Comparison of ENCODE assay signal across 30 cellular contexts in genomic region chr6:39654121-39654520, GRCh38.
"Had no signal": no experiment of that assay in that cellular context is flagged by ENCODE, and none has a peak within 500 bp of the region (broad histone marks: within the 10 kb centered on the region; RNA-seq: fewer than 3 reads in every experiment).

No MANE protein-coding gene starts in this region.

- DNase-seq: activated CD4-positive, alpha-beta T cell treated with anti-CD3 and anti-CD28 coated beads for 36 hours; activated CD4-positive, alpha-beta T cell treated with anti-CD3 and anti-CD28 coated beads, Interleukin-2, amount 10 ng/mL, durations not matched to agents 7 days and 5 days; activated CD4-positive, alpha-beta T cell treated with anti-CD3 and anti-CD28 coated beads, Interleukin-2, amount 50 U/mL, for 48 hours; activated CD8-positive, alpha-beta T cell treated with anti-CD3 and anti-CD28 coated beads, Interleukin-2, amount 10 ng/mL, durations not matched to agents 7 days and 5 days; activated gamma-delta T cell; activated naive CD4-positive, alpha-beta T cell treated with Interleukin-2 at 50 U/mL for 16 hours; activated naive CD8-positive, alpha-beta T cell treated with anti-CD3 and anti-CD28 coated beads, Interleukin-2, amount 10 ng/mL, durations not matched to agents 7 days and 5 days; activated T-cell treated with anti-CD3 and anti-CD28 coated beads, Interleukin-2, amount 50 U/mL, for 24 hours; body of pancreas; Kasumi-1; KG1; MG63; MV-4-11; NCI-H1092; NCI-H1436 treated with DMSO at 0.1 percent for 48 hours; NCI-H1694 treated with DMSO at 0.1 percent for 48 hours; NCI-H2029; NCI-H345; NCI-H524 treated with DMSO at 0.1 percent for 48 hours; SHP77; SK-N-SH had no signal

- ATAC-seq: activated CD4-positive, alpha-beta T cell treated with anti-CD3 and anti-CD28 coated beads for 36 hours; activated CD4-positive, CD25-positive, alpha-beta regulatory T cell treated with anti-CD3 and anti-CD28 coated beads, Interleukin-2, amount 50 U/mL, for 24 hours; activated CD8-positive, alpha-beta T cell treated with anti-CD3 and anti-CD28 coated beads, Interleukin-2, amount 10 ng/mL, durations not matched to agents 7 days and 5 days; body of pancreas; Panc1 had no signal

- H3K36me3 Mint-ChIP-seq: activated naive CD4-positive, alpha-beta T cell treated with anti-CD3 and anti-CD28 coated beads, Interleukin-2, amount 50 U/mL, for 24 hours; activated naive CD8-positive, alpha-beta T cell treated with anti-CD3 and anti-CD28 coated beads, Interleukin-2, amount 10 ng/mL, durations not matched to agents 7 days and 5 days; WTC11 had no signal

- H3K4me3 ChIP-seq: body of pancreas, breast epithelium, MG63, SJCRH30 had no signal

- H3K36me3 ChIP-seq: breast epithelium, MG63, SJCRH30 had no signal

- H3K4me3 Mint-ChIP-seq: activated CD4-positive, alpha-beta T cell treated with anti-CD3 and anti-CD28 coated beads for 36 hours; activated CD4-positive, alpha-beta T cell treated with anti-CD3 and anti-CD28 coated beads, Interleukin-2, amount 10 ng/mL, durations not matched to agents 7 days and 5 days; activated CD8-positive, alpha-beta T cell treated with anti-CD3 and anti-CD28 coated beads, Interleukin-2, amount 10 ng/mL, durations not matched to agents 7 days and 5 days; activated naive CD4-positive, alpha-beta T cell treated with anti-CD3 and anti-CD28 coated beads, Interleukin-2, amount 50 U/mL, for 24 hours; activated naive CD8-positive, alpha-beta T cell treated with anti-CD3 and anti-CD28 coated beads, Interleukin-2, amount 10 ng/mL, durations not matched to agents 7 days and 5 days; activated T-cell treated with anti-CD3 and anti-CD28 coated beads, Interleukin-2, amount 50 U/mL, for 24 hours; T-helper 1 cell treated with Interleukin-12 subunit alpha and Interleukin-12 subunit beta and Interleukin-4 antibody, amounts not matched to agents 30 μg/mL and 1 μg/mL, for 36 hours; T-helper 2 cell treated with Interferon-gamma antibody and Interleukin-4, amounts not matched to agents 5 μg/mL and 100 μg/mL, for 36 hours; WTC11 had no signal

- H3K9me3 Mint-ChIP-seq: activated CD4-positive, alpha-beta T cell treated with anti-CD3 and anti-CD28 coated beads, Interleukin-2, amount 10 ng/mL, durations not matched to agents 7 days and 5 days; activated naive CD4-positive, alpha-beta T cell treated with anti-CD3 and anti-CD28 coated beads, Interleukin-2, amount 50 U/mL, for 24 hours; activated naive CD8-positive, alpha-beta T cell treated with anti-CD3 and anti-CD28 coated beads, Interleukin-2, amount 10 ng/mL, durations not matched to agents 7 days and 5 days; activated T-cell treated with anti-CD3 and anti-CD28 coated beads, Interleukin-2, amount 50 U/mL, for 24 hours; activated T-helper 2 cell treated with anti-CD3 and anti-CD28 coated beads, Interferon-gamma antibody, Interleukin-2, Interleukin-4, amounts not matched to agents 10 μg/mL and 5 μg/mL and 100 μg/mL, durations not matched to agents 14 hours and 24 hours and 36 hours; T-helper 1 cell treated with Interleukin-12 subunit alpha and Interleukin-12 subunit beta and Interleukin-4 antibody, amounts not matched to agents 30 μg/mL and 1 μg/mL, for 36 hours; T-helper 2 cell treated with Interferon-gamma antibody and Interleukin-4, amounts not matched to agents 5 μg/mL and 100 μg/mL, for 36 hours had no signal

- H3K9me3 ChIP-seq: body of pancreas, breast epithelium, MG63, SJCRH30, SK-N-SH had no signal

- H3K27ac Mint-ChIP-seq: activated CD4-positive, alpha-beta T cell treated with anti-CD3 and anti-CD28 coated beads for 36 hours; activated CD4-positive, alpha-beta T cell treated with anti-CD3 and anti-CD28 coated beads, Interleukin-2, amount 10 ng/mL, durations not matched to agents 7 days and 5 days; activated CD8-positive, alpha-beta T cell treated with anti-CD3 and anti-CD28 coated beads, Interleukin-2, amount 10 ng/mL, durations not matched to agents 7 days and 5 days; activated naive CD4-positive, alpha-beta T cell treated with anti-CD3 and anti-CD28 coated beads, Interleukin-2, amount 50 U/mL, for 24 hours; activated naive CD8-positive, alpha-beta T cell treated with anti-CD3 and anti-CD28 coated beads, Interleukin-2, amount 10 ng/mL, durations not matched to agents 7 days and 5 days; activated T-cell treated with anti-CD3 and anti-CD28 coated beads, Interleukin-2, amount 50 U/mL, for 24 hours; activated T-helper 2 cell treated with anti-CD3 and anti-CD28 coated beads, Interferon-gamma antibody, Interleukin-2, Interleukin-4, amounts not matched to agents 10 μg/mL and 5 μg/mL and 100 μg/mL, durations not matched to agents 14 hours and 24 hours and 36 hours; T-helper 1 cell treated with Interleukin-12 subunit alpha and Interleukin-12 subunit beta and Interleukin-4 antibody, amounts not matched to agents 30 μg/mL and 1 μg/mL, for 36 hours; T-helper 2 cell treated with Interferon-gamma antibody and Interleukin-4, amounts not matched to agents 5 μg/mL and 100 μg/mL, for 36 hours; WTC11 had no signal

- H3K9ac ChIP-seq: SK-N-SH had no signal

- H3K4me2 ChIP-seq: SK-N-SH had no signal

- H3K4me1 Mint-ChIP-seq: activated CD4-positive, alpha-beta T cell treated with anti-CD3 and anti-CD28 coated beads for 36 hours; activated CD4-positive, alpha-beta T cell treated with anti-CD3 and anti-CD28 coated beads, Interleukin-2, amount 10 ng/mL, durations not matched to agents 7 days and 5 days; activated naive CD4-positive, alpha-beta T cell treated with anti-CD3 and anti-CD28 coated beads, Interleukin-2, amount 50 U/mL, for 24 hours; activated naive CD8-positive, alpha-beta T cell treated with anti-CD3 and anti-CD28 coated beads, Interleukin-2, amount 10 ng/mL, durations not matched to agents 7 days and 5 days had no signal

- H3K27ac ChIP-seq: body of pancreas, breast epithelium, SJCRH30 had no signal

- H3K27me3 ChIP-seq: body of pancreas, breast epithelium, MG63, SJCRH30 had no signal

- H3K4me1 ChIP-seq: body of pancreas, breast epithelium, SJCRH30 had no signal
